ENCODE assay signal across 1 cellular context in genomic region chr10:73543-74265, GRCh38.
A peak's percentile ranks its signal among the peaks of the same experiment; 100 is the strongest.
TF ChIP-seq lines count a peak whose summit lies in the region.

No MANE protein-coding gene starts in this region.

TF ChIP-seq in H1, 55 proteins besides CTCF, POLR2A, EP300 and RAD21:
- peak; percentile 63 for TF ChIP-seq KDM4A (IDR thresholded peaks at IDR 0.05; ENCODE audit: low read depth, low read length, severe bottlenecking)
